In genomic region chr17:36989173-36989572, GRCh38 we compare ENCODE assay signal across 23 cellular contexts. TPM values are rescaled to one million over a fixed set of nuclear protein-coding genes. Genes with fewer than 3 reads are reported as not detected.
DNase-seq lines count a peak whose midpoint lies in the region; ATAC-seq and TF ChIP-seq lines count a peak whose summit lies in the region.
"Had no signal": no experiment of that assay in that cellular context is flagged by ENCODE, and none has a peak within 500 bp of the region (broad histone marks: within the 10 kb centered on the region; RNA-seq: fewer than 3 reads in every experiment).

No MANE protein-coding gene starts in this region.

- H3K27me3 Mint-ChIP-seq in nephron progenitor cell (ENCODE audit: low read depth, poor library complexity) = no peaks in the 10 kb centered on the region
- no peaks in the 10 kb centered on the region for H3K27me3 Mint-ChIP-seq in osteocyte (ENCODE audit: unreplicated experiment)
- H3K27me3 Mint-ChIP-seq: CD4-positive, alpha-beta memory T cell; CD8-positive, alpha-beta memory T cell had no signal

- TF ChIP-seq CTCF in nephron progenitor cell (IDR thresholded peaks at IDR 0.05) (no peak), osteocyte (IDR thresholded peaks at IDR 0.05) (no peak)

- ATAC-seq in left lobe of liver (peak; percentile 93), HG03196 (IDR thresholded peaks at IDR 0.05; ENCODE audit: unreplicated experiment) (no peak)
- ATAC-seq: GM12878 had no signal

- no peak for DNase-seq in left lobe of liver (ENCODE audit: low spot score)
- DNase-seq in nephron progenitor cell = no peak
- no peak for DNase-seq in osteocyte (ENCODE audit: extremely low spot score, unreplicated experiment)
- DNase-seq in NK-92 (lab: John Stamatoyannopoulos, UW; ENCODE audit: unreplicated experiment) = no peak
- DNase-seq: 8988T; ACHN; BE2C; C1 segment of cervical spinal cord; CD4-positive, alpha-beta memory T cell; CD4-positive, CD25-positive, alpha-beta regulatory T cell; CD8-positive, alpha-beta memory T cell; COR-L47; DMS 273 treated with DMSO at 0.1 percent for 48 hours; DMS153; DMS53; DMS79; DND-41; EL; GDM1 had no signal

- H3K36me3 Mint-ChIP-seq in nephron progenitor cell (ENCODE audit: low read depth) = peaks cover 55% of the 10 kb centered on the region
- H3K36me3 Mint-ChIP-seq in osteocyte (ENCODE audit: unreplicated experiment) = peaks cover 42% of the 10 kb centered on the region

- H3K4me1 Mint-ChIP-seq in nephron progenitor cell (peaks cover 16% of the 10 kb centered on the region), osteocyte (ENCODE audit: unreplicated experiment) (no peaks in the 10 kb centered on the region)
- H3K4me1 Mint-ChIP-seq: CD14-positive monocyte had no signal

- H3K9me3 Mint-ChIP-seq in nephron progenitor cell (no peaks in the 10 kb centered on the region), osteocyte (ENCODE audit: unreplicated experiment) (no peaks in the 10 kb centered on the region)
- H3K9me3 Mint-ChIP-seq: CD14-positive monocyte; CD4-positive, alpha-beta memory T cell; CD4-positive, CD25-positive, alpha-beta regulatory T cell; CD8-positive, alpha-beta memory T cell had no signal

- H3K4me3 Mint-ChIP-seq in nephron progenitor cell (no peak overlapping the region), osteocyte (ENCODE audit: unreplicated experiment) (no peak overlapping the region)
- H3K4me3 Mint-ChIP-seq: CD14-positive monocyte; CD4-positive, alpha-beta memory T cell; CD4-positive, CD25-positive, alpha-beta regulatory T cell; CD8-positive, alpha-beta memory T cell had no signal

- H3K27ac Mint-ChIP-seq in nephron progenitor cell (peak overlapping the region; percentile 19), osteocyte (ENCODE audit: unreplicated experiment) (no peak overlapping the region)
- H3K27ac Mint-ChIP-seq: CD14-positive monocyte; CD4-positive, CD25-positive, alpha-beta regulatory T cell had no signal

RNA-seq across cellular contexts. Expression of gene AATF, which starts 40.4 kb away (rescaled TPM):
- total RNA-seq in left lobe of liver (17.7 TPM), osteocyte (39.6 and 42.8 TPM in 2 replicates)

RNA-seq across cellular contexts. Expression of gene LHX1, which starts 51.9 kb away (rescaled TPM):
- total RNA-seq in left lobe of liver (not detected), osteocyte (not detected in 2 replicates)
- total RNA-seq: A673; CD4-positive, alpha-beta memory T cell; CD4-positive, CD25-positive, alpha-beta regulatory T cell; GM12878 had no signal
